In the genomic region with DNA sequence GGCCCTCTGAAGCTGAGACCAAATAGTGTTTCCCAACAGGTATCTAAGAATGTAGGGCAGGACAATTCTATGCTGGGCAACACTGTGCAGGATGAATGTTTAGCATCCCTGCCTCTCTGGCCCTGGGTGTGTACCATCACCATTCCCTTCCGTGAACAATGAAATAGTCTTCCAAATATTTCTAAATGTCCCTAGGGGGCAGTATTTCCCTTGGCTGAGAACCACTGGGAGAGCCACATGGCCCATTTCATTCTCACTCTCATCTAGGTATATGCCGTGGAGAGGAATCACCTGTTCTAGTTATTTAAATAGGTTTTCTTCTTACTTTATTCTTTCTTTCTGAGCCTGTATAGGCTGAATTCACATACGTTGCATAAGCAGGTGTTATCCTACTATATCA, we compare ENCODE assay signal across 1 cellular context.
TF ChIP-seq lines count a peak whose summit lies in the region.

No MANE protein-coding gene starts in this region.

TF ChIP-seq in HCT116, 20 proteins besides CTCF, POLR2A, EP300 and RAD21 (continued from another document):
- TF ChIP-seq YY1 (IDR thresholded peaks at IDR 0.05; ENCODE audit: extremely low read depth, insufficient replicate concordance, low read depth, low read length) (no peak), EZH2 (IDR thresholded peaks at IDR 0.05) (no peak), CEBPB (IDR thresholded peaks at IDR 0.05; ENCODE audit: low read depth) (no peak), POLR2AphosphoS5 (IDR thresholded peaks at IDR 0.05; ENCODE audit: low read depth, low read length) (no peak), JUND (IDR thresholded peaks at IDR 0.05) (no peak), EGR1 (IDR thresholded peaks at IDR 0.05; ENCODE audit: low read depth) (no peak)
